In the genomic region with DNA sequence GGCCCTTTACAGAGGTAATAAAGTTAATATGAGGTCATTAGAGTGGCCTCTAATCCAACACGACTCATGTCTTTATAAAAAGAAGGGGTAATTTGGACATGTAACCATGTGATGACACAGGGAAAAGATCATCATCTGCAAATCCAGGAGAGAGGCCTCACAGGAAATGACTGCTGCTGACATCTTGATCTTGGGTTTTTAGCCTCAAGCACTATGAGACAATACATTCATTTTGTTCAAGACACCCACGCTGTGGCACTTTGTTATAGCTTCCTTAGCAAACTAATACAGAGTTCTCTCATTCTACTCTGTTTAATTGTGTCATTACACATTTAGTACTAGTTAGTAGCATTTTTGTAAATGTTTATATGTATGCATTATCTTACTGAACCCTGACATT, we compare ENCODE assay signal across 22 cellular contexts.
A peak's percentile ranks its signal among the peaks of the same experiment; 100 is the strongest.
DNase-seq lines count a peak whose midpoint lies in the region; ATAC-seq, FAIRE-seq and TF ChIP-seq lines count a peak whose summit lies in the region.
"Had no signal": no experiment of that assay in that cellular context is flagged by ENCODE, and none has a peak within 500 bp of the region (broad histone marks: within the 10 kb centered on the region; RNA-seq: fewer than 3 reads in every experiment).

No MANE protein-coding gene starts in this region.

- FAIRE-seq in RCC 7860 (lab: Jason Lieb, UNC) (no peak), bronchial epithelial cell (lab: Jason Lieb, UNC) (no peak)
- FAIRE-seq: GM19239 had no signal

- no peak overlapping the region for H3K4me3 Mint-ChIP-seq in stimulated activated naive CD8-positive, alpha-beta T cell treated with anti-CD3 and anti-CD28 coated beads, Interleukin-15, amount 100 ng/mL, for 72 hours
- H3K4me3 Mint-ChIP-seq: immature natural killer cell, memory B cell, neural progenitor cell, T-cell had no signal

- H3K36me3 ChIP-seq in bronchial epithelial cell (ENCODE audit: control insufficient read depth, insufficient read depth, low read length) (no peaks in the 10 kb centered on the region), ovary (no peaks in the 10 kb centered on the region)
- H3K36me3 ChIP-seq: BE2C, neural progenitor cell had no signal

- peak; percentile 30 for DNase-seq in stimulated activated CD4-positive, alpha-beta T cell treated with anti-CD3 and anti-CD28 coated beads, Interleukin-15, amount 100 ng/mL, for 24 hours
- no peak for DNase-seq in stimulated activated CD4-positive, alpha-beta T cell treated with anti-CD3 and anti-CD28 coated beads, Interleukin-4, amount 100 ng/mL, for 1 hour
- DNase-seq in RCC 7860 (ENCODE audit: low spot score) (peak; percentile 5), bronchial epithelial cell (ENCODE audit: low read depth) (peak; percentile 82), ureter (ENCODE audit: low spot score) (no peak), ovary (no peak), NCI-H2171 (lab: John Stamatoyannopoulos, UW) (no peak)
- no peak for DNase-seq in stimulated activated naive CD8-positive, alpha-beta T cell treated with anti-CD3 and anti-CD28 coated beads, Interleukin-15, amount 100 ng/mL, for 72 hours
- DNase-seq: activated CD4-positive, alpha-beta T cell treated with anti-CD3 and anti-CD28 coated beads for 1 hour; activated effector memory CD4-positive, alpha-beta T cell treated with Interleukin-2 at 50 U/mL for 16 hours; BE2C; cortex of kidney; erythroblast; immature natural killer cell; NCI-H2081; NCI-H526 treated with DMSO at 0.1 percent for 48 hours; T-cell; testis had no signal

- no peak for TF ChIP-seq EP300 in ovary (IDR thresholded peaks at IDR 0.05)

- H3K27me3 Mint-ChIP-seq in stimulated activated naive CD8-positive, alpha-beta T cell treated with anti-CD3 and anti-CD28 coated beads, Interleukin-15, amount 100 ng/mL, for 72 hours = peaks cover 9% of the 10 kb centered on the region
- H3K27me3 Mint-ChIP-seq: T-cell had no signal

- H3K9me3 Mint-ChIP-seq in stimulated activated naive CD8-positive, alpha-beta T cell treated with anti-CD3 and anti-CD28 coated beads, Interleukin-15, amount 100 ng/mL, for 72 hours = peaks cover 9 to 12% of the 10 kb centered on the region in 2 donors
- H3K9me3 Mint-ChIP-seq: immature natural killer cell, memory B cell, T-cell had no signal

- TF ChIP-seq POLR2A in ovary (IDR thresholded peaks at IDR 0.05) = no peak

- no peak overlapping the region for H3K27ac Mint-ChIP-seq in stimulated activated naive CD8-positive, alpha-beta T cell treated with anti-CD3 and anti-CD28 coated beads, Interleukin-15, amount 100 ng/mL, for 72 hours
- H3K27ac Mint-ChIP-seq: immature natural killer cell, memory B cell, neural progenitor cell, T-cell had no signal

- 75 to 85% (median 77%) methylated on average over 2 of the region's 2 CpGs for WGBS in ovary, 3 donors

- peak; percentile 50 for ATAC-seq in stimulated activated naive CD8-positive, alpha-beta T cell treated with anti-CD3 and anti-CD28 coated beads, Interleukin-15, amount 100 ng/mL, for 72 hours
- ATAC-seq: Panc1, T-cell had no signal

- H3K27ac ChIP-seq in ovary = no peak overlapping the region
- H3K27ac ChIP-seq: neural progenitor cell, testis had no signal

- intact Hi-C loops in ovary (cut with DNase I) = no loop called here

- H3K4me3 ChIP-seq in bronchial epithelial cell (ENCODE audit: low read depth, low read length) = no peak overlapping the region
- no peak overlapping the region for H3K4me3 ChIP-seq in ovary
- H3K4me3 ChIP-seq: neural progenitor cell, testis had no signal

- no peak for TF ChIP-seq CTCF in bronchial epithelial cell (IDR thresholded peaks at IDR 0.05; ENCODE audit: insufficient read depth, low read length, severe bottlenecking)
- no peak for TF ChIP-seq CTCF in ovary (IDR thresholded peaks at IDR 0.05)

- H3K4me1 Mint-ChIP-seq in stimulated activated naive CD8-positive, alpha-beta T cell treated with anti-CD3 and anti-CD28 coated beads, Interleukin-15, amount 100 ng/mL, for 72 hours = peaks cover 13% of the 10 kb centered on the region
- H3K4me1 Mint-ChIP-seq: immature natural killer cell, memory B cell, neural progenitor cell had no signal

- no peaks in the 10 kb centered on the region for H3K9me3 ChIP-seq in ovary
- H3K9me3 ChIP-seq: BE2C, testis had no signal

- no peaks in the 10 kb centered on the region for H3K4me1 ChIP-seq in ovary (ENCODE audit: insufficient read depth)
- H3K4me1 ChIP-seq: BE2C, neural progenitor cell, testis had no signal

- H3K27me3 ChIP-seq in bronchial epithelial cell (ENCODE audit: control insufficient read depth, insufficient read depth, low read length) = no peaks in the 10 kb centered on the region
- H3K27me3 ChIP-seq in ovary = no peaks in the 10 kb centered on the region
- H3K27me3 ChIP-seq: BE2C, neural progenitor cell, testis had no signal

Comparison
In these comparisons a context has a peak if more than half of its experiments do, and no peak if none do; other contexts are left out.
1. DNase-seq: peak in stimulated activated CD4-positive, alpha-beta T cell treated with anti-CD3 and anti-CD28 coated beads, Interleukin-15, amount 100 ng/mL, for 24 hours (single experiment), RCC 7860 (single experiment) and bronchial epithelial cell (single experiment); none in stimulated activated CD4-positive, alpha-beta T cell treated with anti-CD3 and anti-CD28 coated beads, Interleukin-4, amount 100 ng/mL, for 1 hour (single experiment), stimulated activated naive CD8-positive, alpha-beta T cell treated with anti-CD3 and anti-CD28 coated beads, Interleukin-15, amount 100 ng/mL, for 72 hours (0 of 2), ureter (single experiment), ovary (0 of 5) and NCI-H2171 (single experiment).